In genomic region chr12:24901975-24902461, GRCh38 we compare ENCODE assay signal across 8 cellular contexts. TPM values are rescaled to one million over a fixed set of nuclear protein-coding genes. Genes with fewer than 3 reads are reported as not detected.
A peak's percentile ranks its signal among the peaks of the same experiment; 100 is the strongest.
DNase-seq lines count a peak whose midpoint lies in the region; ATAC-seq and TF ChIP-seq lines count a peak whose summit lies in the region.
"Had no signal": no experiment of that assay in that cellular context is flagged by ENCODE, and none has a peak within 500 bp of the region (broad histone marks: within the 10 kb centered on the region; RNA-seq: fewer than 3 reads in every experiment).

No MANE protein-coding gene starts in this region.

- H3K9me3 ChIP-seq in HUES48 (ENCODE audit: control insufficient read depth, insufficient read depth, low read length) = no peaks in the 10 kb centered on the region

- H3K27me3 ChIP-seq in HUES48 (ENCODE audit: control insufficient read depth, insufficient read depth, low read length) = peaks cover 9% of the 10 kb centered on the region; the same call in 1 of the 2 replicates

- DNase-seq in astrocyte of the spinal cord (ENCODE audit: low read depth, low spot score) (peak; percentile 42), islet precursor cell (peak; percentile 91), HCEC 1CT (no peak), ureter (ENCODE audit: low spot score) (no peak), SHP77 (lab: John Stamatoyannopoulos, UW) (no peak)

- H3K4me3 ChIP-seq in HUES48 (ENCODE audit: low read depth, low read length) (peak overlapping the region; percentile 91), astrocyte of the spinal cord (ENCODE audit: low read depth, low read length) (peak overlapping the region; percentile 46)

- peak overlapping the region; percentile 84 for H3K4me3 Mint-ChIP-seq in stimulated activated memory B cell treated with anti-CD40 and anti-IgM and Interleukin-4, amounts not matched to agents 10 μg/mL and 1 μg/mL and 100 μg/mL, for 72 hours

- H3K27ac Mint-ChIP-seq in stimulated activated memory B cell treated with anti-CD40 and anti-IgM and Interleukin-4, amounts not matched to agents 10 μg/mL and 1 μg/mL and 100 μg/mL, for 72 hours = peak overlapping the region; percentile 34

- peak overlapping the region; percentile 74 for H3K27ac ChIP-seq in HUES48 (ENCODE audit: low read depth, low read length)
- H3K27ac ChIP-seq: KMS-11 had no signal

- peaks cover 12% of the 10 kb centered on the region for H3K36me3 Mint-ChIP-seq in stimulated activated memory B cell treated with anti-CD40 and anti-IgM and Interleukin-4, amounts not matched to agents 10 μg/mL and 1 μg/mL and 100 μg/mL, for 72 hours

- no peak for TF ChIP-seq CTCF in astrocyte of the spinal cord (IDR thresholded peaks at IDR 0.05; ENCODE audit: low read depth, low read length)

- peaks cover 49% of the 10 kb centered on the region for H3K4me1 ChIP-seq in HUES48 (ENCODE audit: control insufficient read depth, insufficient read depth, low read length)

- peak overlapping the region; percentile 52 for H3K9ac ChIP-seq in HUES48 (ENCODE audit: low read depth, low read length)
- H3K9ac ChIP-seq: KMS-11 had no signal

- H3K36me3 ChIP-seq in HUES48 (ENCODE audit: control insufficient read depth, insufficient read depth, low read length) = peaks cover 32% of the 10 kb centered on the region

- H3K4me1 Mint-ChIP-seq in stimulated activated memory B cell treated with anti-CD40 and anti-IgM and Interleukin-4, amounts not matched to agents 10 μg/mL and 1 μg/mL and 100 μg/mL, for 72 hours = peaks cover 22% of the 10 kb centered on the region

- peaks cover 4% of the 10 kb centered on the region for H3K9me3 Mint-ChIP-seq in stimulated activated memory B cell treated with anti-CD40 and anti-IgM and Interleukin-4, amounts not matched to agents 10 μg/mL and 1 μg/mL and 100 μg/mL, for 72 hours

- in situ Hi-C loops in astrocyte of the spinal cord (cut with HindIII; ENCODE audit: low sequenced_read_pairs) = no loop called here

- H3K27me3 Mint-ChIP-seq in stimulated activated memory B cell treated with anti-CD40 and anti-IgM and Interleukin-4, amounts not matched to agents 10 μg/mL and 1 μg/mL and 100 μg/mL, for 72 hours = no peaks in the 10 kb centered on the region

- ATAC-seq in stimulated activated memory B cell treated with anti-CD40 and anti-IgM and Interleukin-4, amounts not matched to agents 10 μg/mL and 1 μg/mL and 100 μg/mL, for 72 hours = no peak

RNA-seq across cellular contexts. Expression of gene BCAT1, which starts 46.9 kb away (rescaled TPM):
- total RNA-seq in ureter = 19.3 TPM

Comparison
In these comparisons a context has a peak if more than half of its experiments do, and no peak if none do; other contexts are left out.
1. DNase-seq: peak in astrocyte of the spinal cord (single experiment) and islet precursor cell (single experiment); none in HCEC 1CT (single experiment), ureter (single experiment) and SHP77 (0 of 2).